Comparison of ENCODE assay signal across 26 cellular contexts in genomic region chr2:237189799-237190198, GRCh38.
"Had no signal": no experiment of that assay in that cellular context is flagged by ENCODE, and none has a peak within 500 bp of the region (broad histone marks: within the 10 kb centered on the region; RNA-seq: fewer than 3 reads in every experiment).

No MANE protein-coding gene starts in this region.

- ATAC-seq: activated CD4-positive, CD25-positive, alpha-beta regulatory T cell treated with anti-CD3 and anti-CD28 coated beads, Interleukin-2, amount 50 U/mL, for 24 hours; activated CD8-positive, alpha-beta memory T cell treated with anti-CD3 and anti-CD28 coated beads, Interleukin-2, amount 10 ng/mL, durations not matched to agents 7 days and 5 days; activated naive CD4-positive, alpha-beta T cell treated with anti-CD3 and anti-CD28 coated beads, Interleukin-2, amount 50 U/mL, for 72 hours; activated naive CD8-positive, alpha-beta T cell treated with anti-CD3 and anti-CD28 coated beads, Interleukin-2, amount 50 U/mL, for 24 hours; body of pancreas; SK-N-SH treated with all-trans-retinoic acid at 6 μM for 48 hours had no signal

- H3K4me1 ChIP-seq: ascending aorta, body of pancreas had no signal

- DNase-seq: activated CD4-positive, alpha-beta T cell treated with anti-CD3 and anti-CD28 coated beads for 4 hours; activated CD8-positive, alpha-beta memory T cell treated with anti-CD3 and anti-CD28 coated beads, Interleukin-2, amount 10 ng/mL, durations not matched to agents 7 days and 5 days; activated effector memory CD4-positive, alpha-beta T cell treated with Interleukin-2 at 50 U/mL for 16 hours; activated naive CD4-positive, alpha-beta T cell; activated naive CD8-positive, alpha-beta T cell treated with anti-CD3 and anti-CD28 coated beads, Interleukin-2, amount 50 U/mL, for 24 hours; activated T-cell treated with anti-CD3 and anti-CD28 coated beads, Interleukin-2, amount 50 U/mL, for 24 hours; amniotic stem cell; body of pancreas; MG63; MV-4-11; NCI-H1092 treated with DMSO at 0.1 percent for 48 hours; NCI-H1417 treated with DMSO at 0.1 percent for 48 hours; NCI-H1694 treated with DMSO at 0.1 percent for 48 hours; NCI-H2029 treated with DMSO at 0.1 percent for 48 hours; NCI-H345; NCI-H510A; NCI-H526 treated with DMSO at 0.1 percent for 48 hours; NCI-H82; RPMI8226; SHP77; SW 1271 had no signal

- H3K27ac ChIP-seq: ascending aorta, body of pancreas, SJSA1 had no signal

- H3K9me3 ChIP-seq: ascending aorta, body of pancreas, MG63, SJSA1 had no signal

- H3K36me3 ChIP-seq: ascending aorta, MG63, SJSA1 had no signal

- H3K27me3 ChIP-seq: ascending aorta, body of pancreas, MG63, SJSA1 had no signal

- H3K4me3 ChIP-seq: ascending aorta, body of pancreas, MG63, SJSA1 had no signal
